ENCODE assay signal across 18 cellular contexts in genomic region chr12:48776956-48777355, GRCh38. TPM values are rescaled to one million over a fixed set of nuclear protein-coding genes. Genes with fewer than 3 reads are reported as not detected.
DNase-seq lines count a peak whose midpoint lies in the region; ATAC-seq, FAIRE-seq and TF ChIP-seq lines count a peak whose summit lies in the region.
"Had no signal": no experiment of that assay in that cellular context is flagged by ENCODE, and none has a peak within 500 bp of the region (broad histone marks: within the 10 kb centered on the region; RNA-seq: fewer than 3 reads in every experiment).

No MANE protein-coding gene starts in this region.

- WGBS in heart left ventricle, 4 donors, result 82 to 86% (median 85%) methylated on average over 6 of the region's 6 CpGs
- WGBS in H1 (ENCODE audit: extremely low coverage in 1 of 2, insufficient coverage in 1 of 2, insufficient read length in 1 of 2, insufficient replicate concordance in 2 of 2, low coverage in 1 of 2, low lambda C conversion rate in 2 of 2, missing lambda C conversion rate in 1 of 2), 2 experiments, result 84% methylated on average over 6 of the region's 6 CpGs; no CpG with 5 or more reads in 1 of the 2 experiments

- TF ChIP-seq EP300 in H1 (IDR thresholded peaks at IDR 0.05; ENCODE audit: borderline replicate concordance in 1 of 2, low read depth in 2 of 2, low read length in 2 of 2), result no peak

- POLR2A ChIA-PET in H1 (lab: Charles Lee; ENCODE audit: partially characterized antibody), result interaction anchor here (0.6 kb wide), 1 partner anchor 16 kb away, joined by 4 read pairs; no protein-coding TSS in a partner anchor

- H3K4me1 ChIP-seq in heart left ventricle (peaks cover 10 to 69% (median 44%) of the 10 kb centered on the region in 12 donors), BLaER1 (peaks cover 51% of the 10 kb centered on the region), H1 (replicated peaks in 1 of 4; ENCODE audit: control insufficient read depth in 3 of 4, insufficient read depth in 4 of 4, low read length in 3 of 4) (peaks cover 0 to 14% (median 11%) of the 10 kb centered on the region in 4 experiments; a peak in 6 of 7 replicates), colonic mucosa (peaks cover 22% of the 10 kb centered on the region)

- H3K9me3 ChIP-seq in heart left ventricle, result no peaks in the 10 kb centered on the region
- H3K9me3 ChIP-seq in BLaER1, result no peaks in the 10 kb centered on the region
- no peaks in the 10 kb centered on the region for H3K9me3 ChIP-seq in H1 (ENCODE audit: insufficient read depth in 2 of 2, low read depth in 1 of 2, low read length in 1 of 2)
- no peaks in the 10 kb centered on the region for H3K9me3 ChIP-seq in colonic mucosa

- no peak overlapping the region for H2AFZ ChIP-seq in H1 (ENCODE audit: low read length)

- no peak for FAIRE-seq in H1 (lab: Jason Lieb, UNC)
- FAIRE-seq: G401.6, GM12891 had no signal

- no peak overlapping the region for H3K18ac ChIP-seq in H1 (ENCODE audit: extremely low read depth, low read length)

- no peak for TF ChIP-seq RAD21 in H1 (IDR thresholded peaks at IDR 0.05 in 1 of 2, conservative IDR thresholded peaks at IDR 0.05 in 1 of 2; ENCODE audit: low read depth in 2 of 2, low read length in 2 of 2)

- H2BK20ac ChIP-seq in H1 (ENCODE audit: low read length), result 0 out of 2 replicates have a peak overlapping the region, but pooled peaks have one; percentile 90

- peaks cover 2% of the 10 kb centered on the region; the same call in 1 of the 2 replicates for H3K79me1 ChIP-seq in H1 (ENCODE audit: low read depth, low read length)

- DNase-seq in heart left ventricle (no peak), Right ventricle myocardium inferior (ENCODE audit: missing footprints) (no peak), H1 (ENCODE audit: low read depth in 1 of 2, low spot score in 2 of 2) (no peak), progenitor cell of endocrine pancreas (ENCODE audit: low spot score, unreplicated experiment) (no peak), colonic mucosa (no peak), NCI-H1417 treated with DMSO at 0.1 percent for 48 hours (lab: John Stamatoyannopoulos, UW) (no peak)
- DNase-seq: 8988T; C1 segment of cervical spinal cord; Calu3; CD4-positive, alpha-beta T cell; DMS79 treated with DMSO at 0.1 percent for 48 hours; EL; GOT3; HCEC 1CT; HFFc6 had no signal

- no peaks in the 10 kb centered on the region for H3K23me2 ChIP-seq in H1 (ENCODE audit: low read depth, low read length)

- H4K91ac ChIP-seq in H1 (replicated peaks; ENCODE audit: insufficient read length, low read length), result no peak overlapping the region

- no peak overlapping the region for H3K4me2 ChIP-seq in BLaER1
- H3K4me2 ChIP-seq in H1 (ENCODE audit: insufficient read depth in 1 of 2, low read depth in 2 of 2, low read length in 2 of 2), result peak overlapping the region; percentile 32 to 37; a peak in 2 of 4 replicates

- H3K27ac Mint-ChIP-seq in progenitor cell of endocrine pancreas, result peak overlapping the region; percentile 79
- H3K27ac Mint-ChIP-seq: CD4-positive, alpha-beta T cell; HFFc6 had no signal

- no peak overlapping the region for H2BK120ac ChIP-seq in H1 (replicated peaks; ENCODE audit: low read depth, low read length)

- CTCF ChIA-PET in H1 (lab: Charles Lee; ENCODE audit: partially characterized antibody), result interaction anchor here (1.7 to 4.1 kb wide), 2 partner anchors 18 to 23 kb away, joined by 5 to 24 read pairs; no protein-coding TSS in a partner anchor

- TF ChIP-seq POLR2A in heart left ventricle (IDR thresholded peaks at IDR 0.05) (no peak), H1 (IDR thresholded peaks at IDR 0.05; ENCODE audit: control extremely low read depth in 1 of 2, low read depth in 2 of 2, low read length in 2 of 2) (no peak)

- no peak overlapping the region for H3K23ac ChIP-seq in H1 (ENCODE audit: insufficient read length)

- H4K5ac ChIP-seq in H1 (ENCODE audit: insufficient read length, low read depth, low read length), result no peak overlapping the region

- H3K27me3 Mint-ChIP-seq in progenitor cell of endocrine pancreas, result no peaks in the 10 kb centered on the region
- H3K27me3 Mint-ChIP-seq: CD4-positive, alpha-beta T cell had no signal

- H3K4ac ChIP-seq in H1 (replicated peaks; ENCODE audit: insufficient read length, low read depth, low read length), result no peak overlapping the region

- no peak for ATAC-seq in heart left ventricle
- no peak for ATAC-seq in Right ventricle myocardium inferior

- H3K36me3 Mint-ChIP-seq in progenitor cell of endocrine pancreas (ENCODE audit: insufficient read depth), result peaks cover 18% of the 10 kb centered on the region

- H2BK5ac ChIP-seq in H1 (ENCODE audit: low read depth, low read length), result no peak overlapping the region; the same call in 1 of the 2 replicates

- no peaks in the 10 kb centered on the region for H3K9me3 Mint-ChIP-seq in progenitor cell of endocrine pancreas (ENCODE audit: low read depth)
- H3K9me3 Mint-ChIP-seq: CD4-positive, alpha-beta T cell; HFFc6 had no signal

- H3K56ac ChIP-seq in H1 (replicated peaks; ENCODE audit: insufficient read length, low read depth, low read length), result no peak overlapping the region

- no peak overlapping the region for H3K4me3 ChIP-seq in heart left ventricle
- H3K4me3 ChIP-seq in BLaER1, result no peak overlapping the region
- no peak overlapping the region for H3K4me3 ChIP-seq in H1 (ENCODE audit: extremely low read depth in 1 of 4, insufficient read depth in 2 of 4, low read depth in 3 of 4, low read length in 4 of 4)
- H3K4me3 ChIP-seq in colonic mucosa, result no peak overlapping the region

- TF ChIP-seq CTCF in heart left ventricle (IDR thresholded peaks at IDR 0.05), result no peak
- no peak for TF ChIP-seq CTCF in H1 (IDR thresholded peaks at IDR 0.05; ENCODE audit: control extremely low read depth in 1 of 3, insufficient read depth in 1 of 3, low read depth in 1 of 3, low read length in 3 of 3)
- no peak for TF ChIP-seq CTCF in progenitor cell of endocrine pancreas (IDR thresholded peaks at IDR 0.05; ENCODE audit: unreplicated experiment)
- no peak for TF ChIP-seq CTCF in colonic mucosa (IDR thresholded peaks at IDR 0.05)

- 0 out of 2 replicates have a peak overlapping the region, but pooled peaks have one; percentile 46 for H2BK15ac ChIP-seq in H1 (ENCODE audit: low read length)

- H3K27me3 ChIP-seq in heart left ventricle, result no peaks in the 10 kb centered on the region
- no peaks in the 10 kb centered on the region for H3K27me3 ChIP-seq in BLaER1
- H3K27me3 ChIP-seq in H1 (replicated peaks in 1 of 4; ENCODE audit: control insufficient read depth in 3 of 4, extremely low read depth in 1 of 4, insufficient read depth in 3 of 4, low read length in 3 of 4), result no peaks in the 10 kb centered on the region
- H3K27me3 ChIP-seq in colonic mucosa, result no peaks in the 10 kb centered on the region

- intact Hi-C loops in heart left ventricle (cut with DNase I) (no loop called here), Right ventricle myocardium inferior (cut with DNase I) (no loop called here), colonic mucosa (cut with DNase I) (no loop called here)

- H4K20me1 ChIP-seq in BLaER1 (no peaks in the 10 kb centered on the region), H1 (replicated peaks in 1 of 2; ENCODE audit: control insufficient read depth in 1 of 2, insufficient read depth in 2 of 2, low read length in 2 of 2) (peaks cover 0 to 5% of the 10 kb centered on the region in 2 experiments)

- 0 out of 2 replicates have a peak overlapping the region, but pooled peaks have one; percentile 9 for H2BK12ac ChIP-seq in H1 (ENCODE audit: low read depth, low read length)

- no peak overlapping the region; the same call in 1 of the 2 replicates for H2AK5ac ChIP-seq in H1 (ENCODE audit: low read depth, low read length)

- H3K79me2 ChIP-seq in H1 (ENCODE audit: control insufficient read depth in 1 of 2, insufficient read depth in 2 of 2, low read length in 2 of 2), result no peaks in the 10 kb centered on the region

- no peak overlapping the region for H3K4me3 Mint-ChIP-seq in progenitor cell of endocrine pancreas (ENCODE audit: low read depth)
- H3K4me3 Mint-ChIP-seq: CD4-positive, alpha-beta T cell; HFFc6 had no signal

- H3K36me3 ChIP-seq in heart left ventricle, result peaks cover 0 to 66% (median 57%) of the 10 kb centered on the region in 9 donors
- H3K36me3 ChIP-seq in BLaER1, result peaks cover 71% of the 10 kb centered on the region
- H3K36me3 ChIP-seq in H1 (ENCODE audit: control insufficient read depth in 2 of 4, insufficient read depth in 4 of 4, low read length in 3 of 4), result peaks cover 2 to 37% (median 25%) of the 10 kb centered on the region in 4 experiments; a peak in 7 of 8 replicates
- H3K36me3 ChIP-seq in colonic mucosa, result peaks cover 14% of the 10 kb centered on the region

- H3K4me1 Mint-ChIP-seq in progenitor cell of endocrine pancreas (ENCODE audit: low read depth), result no peaks in the 10 kb centered on the region

- H3K9ac ChIP-seq in BLaER1 (no peak overlapping the region), H1 (replicated peaks in 1 of 4; ENCODE audit: extremely low read depth in 1 of 4, low read depth in 3 of 4, low read length in 3 of 4) (no peak overlapping the region), colonic mucosa (ENCODE audit: low read depth in 2 of 2, low read length in 2 of 2) (no peak overlapping the region)

- H3K27ac ChIP-seq in heart left ventricle (peak overlapping the region in 7 of 12 donors; percentile 89 to 99 (median 96)), BLaER1 (0 out of 2 replicates have a peak overlapping the region, but pooled peaks have one; percentile 14), H1 (ENCODE audit: low read depth, low read length) (peak overlapping the region; percentile 37; the same call in 1 of the 2 replicates), colonic mucosa (no peak overlapping the region)

- H4K8ac ChIP-seq in H1 (ENCODE audit: extremely low read depth, insufficient read depth, low read length), result no peak overlapping the region

- no peak overlapping the region for H3K14ac ChIP-seq in H1 (ENCODE audit: insufficient read length)

RNA-seq across cellular contexts. Expression of gene ADCY6, which starts 11.9 kb away (rescaled TPM):
- 100 to 1,000 TPM in 8 of 9 donors, 10 to 100 TPM in 1; 88.4 to 145 (median 106) TPM for total RNA-seq in heart left ventricle
- polyA plus RNA-seq in heart left ventricle, result 10 to 100 TPM; 60.6 to 87.7 TPM
- total RNA-seq in Right ventricle myocardium inferior, result 55.6 TPM
- 11.7 and 15.6 TPM in 2 replicates for total RNA-seq in H1 (2021; fragmentation: NEBNext Ultra II Directional; extraction: Animal tissue kit (Norgen Biotek cat#: 25700))
- 17.5 and 19.7 TPM in 2 replicates for polyA plus RNA-seq in H1 (2011; rRNA removed)
- polyA plus RNA-seq in H1 (2011; cell fraction: cytosol; rRNA removed), result 18.4 TPM
- 67.7 TPM for polyA plus RNA-seq in H1 (2011; cell fraction: nucleus; rRNA removed)
- polyA plus RNA-seq in H1 (2012, experiment 1 of 2), result 22.5 to 29.5 TPM (median 23.8 TPM) in 4 replicates
- 11.3 TPM for polyA plus RNA-seq in H1 (2012, experiment 2 of 2)
- 7.3 TPM for polyA plus RNA-seq in H1 (2013, experiment 1 of 2)
- 6.8 TPM for polyA plus RNA-seq in H1 (2013, experiment 2 of 2)
- 26.3 and 30.4 TPM in 2 replicates for polyA minus RNA-seq in H1 (2011; rRNA and poly(A)+ RNA removed)
- polyA minus RNA-seq in H1 (2011; cell fraction: cytosol; rRNA and poly(A)+ RNA removed), result 20.8 TPM
- 24.3 TPM for polyA minus RNA-seq in H1 (2011; cell fraction: nucleus; rRNA and poly(A)+ RNA removed)
- total RNA-seq in progenitor cell of endocrine pancreas, result 120 and 128 TPM in 2 replicates
- total RNA-seq in colonic mucosa, result 100 to 1,000 TPM in 1 of 2 donors, 10 to 100 TPM in 1; 84.7 to 121 TPM
- total RNA-seq: CD4-positive, alpha-beta T cell had no signal

RNA-seq across cellular contexts. Expression of gene CACNB3, which starts 41.3 kb away (rescaled TPM):
- total RNA-seq in heart left ventricle (10 to 100 TPM in 1 of 9 donors, 1 to 10 TPM in 8; 3.2 to 11.2 (median 5.3) TPM), Right ventricle myocardium inferior (6.0 TPM), progenitor cell of endocrine pancreas (72.3 and 73.9 TPM in 2 replicates), colonic mucosa (10 to 100 TPM; 23.4 to 54.5 TPM)
- polyA plus RNA-seq in heart left ventricle (1 to 10 TPM; 4.4 to 5.7 TPM), H1 (2011; rRNA removed) (16.0 and 18.4 TPM in 2 replicates)
- 12.5 and 16.9 TPM in 2 replicates for total RNA-seq in H1 (2021; fragmentation: NEBNext Ultra II Directional; extraction: Animal tissue kit (Norgen Biotek cat#: 25700))
- 13.3 TPM for polyA plus RNA-seq in H1 (2011; cell fraction: cytosol; rRNA removed)
- 37.4 TPM for polyA plus RNA-seq in H1 (2011; cell fraction: nucleus; rRNA removed)
- 25.2 to 35.8 TPM (median 28.9 TPM) in 4 replicates for polyA plus RNA-seq in H1 (2012, experiment 1 of 2)
- polyA plus RNA-seq in H1 (2012, experiment 2 of 2), result 18.3 TPM
- 4.6 TPM for polyA plus RNA-seq in H1 (2013, experiment 1 of 2)
- polyA plus RNA-seq in H1 (2013, experiment 2 of 2), result 4.8 TPM
- 14.3 TPM in 2 replicates for polyA minus RNA-seq in H1 (2011; rRNA and poly(A)+ RNA removed)
- polyA minus RNA-seq in H1 (2011; cell fraction: cytosol; rRNA and poly(A)+ RNA removed), result 14.3 TPM
- 15.2 TPM for polyA minus RNA-seq in H1 (2011; cell fraction: nucleus; rRNA and poly(A)+ RNA removed)
